ENCODE assay signal across 8 cellular contexts in the genomic region with DNA sequence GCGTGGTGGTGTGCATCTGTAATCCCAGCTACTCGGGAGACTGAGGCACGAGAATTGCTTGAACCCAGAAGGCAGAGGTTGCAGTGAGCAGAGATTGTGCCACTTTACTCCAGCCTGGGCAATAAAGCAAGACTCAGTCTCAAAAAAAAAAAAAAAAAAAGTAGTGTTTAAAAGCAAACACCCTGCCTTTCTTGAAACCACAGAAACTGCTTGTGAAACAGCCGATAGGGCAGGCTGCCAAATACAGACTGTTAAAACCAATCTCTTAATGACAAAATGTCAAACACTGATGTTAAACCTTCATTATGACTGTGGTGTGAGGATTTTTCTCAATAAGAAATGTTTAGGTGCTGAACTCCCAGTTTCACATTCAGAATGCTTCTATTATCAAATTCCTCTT. TPM values are rescaled to one million over a fixed set of nuclear protein-coding genes. Genes with fewer than 3 reads are reported as not detected.
DNase-seq lines count a peak whose midpoint lies in the region; ATAC-seq and TF ChIP-seq lines count a peak whose summit lies in the region.

No MANE protein-coding gene starts in this region.

- TF ChIP-seq POLR2A in adrenal gland (IDR thresholded peaks at IDR 0.05) (no peak), vagina (IDR thresholded peaks at IDR 0.05) (no peak)

- in situ Hi-C loops in GM13976 (cut with MboI; ENCODE audit: low sequenced_read_pairs, unreplicated experiment) = no loop called here

- H3K36me3 ChIP-seq in adrenal gland (replicated peaks in 1 of 2) (peaks cover 0 to 6% of the 10 kb centered on the region in 2 donors), vagina (peaks cover 0 to 12% of the 10 kb centered on the region in 2 donors)

- H3K4me1 ChIP-seq in adrenal gland (replicated peaks in 1 of 2) (peaks cover 30 to 62% of the 10 kb centered on the region in 2 donors), vagina (peaks cover 57% of the 10 kb centered on the region)

- H3K9me3 ChIP-seq in adrenal gland (replicated peaks in 1 of 3) (no peaks in the 10 kb centered on the region), vagina (no peaks in the 10 kb centered on the region)

- 59 to 73% (median 60%) methylated on average over 4 of the region's 4 CpGs for WGBS in adrenal gland, 4 donors

- H3K27ac ChIP-seq in adrenal gland = no peak overlapping the region
- H3K27ac ChIP-seq in vagina = no peak overlapping the region

- peak; percentile 62 for ATAC-seq in HG03060 (IDR thresholded peaks at IDR 0.05; ENCODE audit: low read depth, unreplicated experiment)

- TF ChIP-seq CTCF in GM13976 (IDR thresholded peaks at IDR 0.05; ENCODE audit: borderline replicate concordance, control extremely low read depth, extremely low read depth, insufficient read depth, missing control alignments) (no peak), adrenal gland (IDR thresholded peaks at IDR 0.05) (no peak), vagina (IDR thresholded peaks at IDR 0.05) (no peak)

- DNase-seq in GM13976 (ENCODE audit: low spot score) (peak; percentile 85), T-helper 22 cell (ENCODE audit: low read depth) (peak; percentile 36), adrenal gland (peak in 6 of 7 donors; percentile 50 to 80 (median 62)), posterior vena cava (ENCODE audit: low spot score) (peak; percentile 87), DMS 273 (lab: John Stamatoyannopoulos, UW; ENCODE audit: unreplicated experiment) (no peak), vagina (ENCODE audit: extremely low spot score in 2 of 2) (no peak), cerebellar cortex (ENCODE audit: low spot score) (no peak)

- H3K4me3 ChIP-seq in adrenal gland (no peak overlapping the region), vagina (no peak overlapping the region)

- H3K27me3 ChIP-seq in adrenal gland (no peaks in the 10 kb centered on the region), vagina (no peaks in the 10 kb centered on the region)

- intact Hi-C loops in adrenal gland (cut with DNase I) = no loop called here
- intact Hi-C loops in posterior vena cava (cut with DNase I) = no loop called here
- intact Hi-C loops in vagina (cut with DNase I) = no loop called here

RNA-seq across cellular contexts. Expression of gene MARK2, which starts 27.3 kb away (rescaled TPM):
- total RNA-seq in adrenal gland (10 to 100 TPM; 27.0 to 39.7 (median 36.2) TPM), posterior vena cava (10 to 100 TPM; 20.5 to 24.5 TPM), vagina (35.6 TPM)
- polyA plus RNA-seq in adrenal gland = 10 to 100 TPM in 2 of 3 donors, 1 to 10 TPM in 1; 7.3 to 24.4 (median 15.2) TPM

RNA-seq across cellular contexts. Expression of gene RCOR2, which starts 50.8 kb away (rescaled TPM):
- total RNA-seq in adrenal gland (1 to 10 TPM in 5 of 8 donors, under 1 TPM in 1, not detected in 2; 0.52 to 1.8 (median 1.2) TPM), posterior vena cava (1 to 10 TPM in 1 of 2 donors, under 1 TPM in 1; 0.95 to 2.7 TPM), vagina (not detected)
- polyA plus RNA-seq in adrenal gland = 1 to 10 TPM in 1 of 3 donors, under 1 TPM in 2; 0.33 to 4.5 (median 0.64) TPM

RNA-seq across cellular contexts. Expression of gene SPINDOC, which starts 53.0 kb away (rescaled TPM):
- 10 to 100 TPM in 7 of 8 donors, 1 to 10 TPM in 1; 9.3 to 13.9 (median 10.9) TPM for total RNA-seq in adrenal gland
- 10 to 100 TPM in 1 of 3 donors, 1 to 10 TPM in 2; 4.5 to 19.2 (median 9.8) TPM for polyA plus RNA-seq in adrenal gland
- total RNA-seq in posterior vena cava = 10 to 100 TPM; 11.8 to 15.1 TPM
- total RNA-seq in vagina = 6.6 TPM

Comparison
In these comparisons a context has a peak if more than half of its experiments do, and no peak if none do; other contexts are left out.
1. DNase-seq: peak in GM13976 (single experiment), T-helper 22 cell (single experiment), adrenal gland (6 of 7) and posterior vena cava (single experiment); none in DMS 273 (single experiment), vagina (0 of 2) and cerebellar cortex (single experiment).